14 cellular contexts compared by ENCODE assay signal in genomic region chr5:57825026-57825683, GRCh38.
A peak's percentile ranks its signal among the peaks of the same experiment; 100 is the strongest.
DNase-seq lines count a peak whose midpoint lies in the region; ATAC-seq and TF ChIP-seq lines count a peak whose summit lies in the region.
"Had no signal": no experiment of that assay in that cellular context is flagged by ENCODE, and none has a peak within 500 bp of the region (broad histone marks: within the 10 kb centered on the region; RNA-seq: fewer than 3 reads in every experiment).

No MANE protein-coding gene starts in this region.

- H3K4me3 ChIP-seq in right atrium auricular region = no peak overlapping the region
- H3K4me3 ChIP-seq: body of pancreas had no signal

- H3K4me1 Mint-ChIP-seq in HFFc6 (ENCODE audit: low read depth) = peaks cover 43% of the 10 kb centered on the region
- H3K4me1 Mint-ChIP-seq in activated CD8-positive, alpha-beta memory T cell treated with anti-CD3 and anti-CD28 coated beads, Interleukin-2, amount 10 ng/mL, durations not matched to agents 7 days and 5 days = no peaks in the 10 kb centered on the region
- H3K4me1 Mint-ChIP-seq: activated B cell treated with CpG ODN at 0.5 μM for 24 hours had no signal

- H3K4me1 ChIP-seq in foreskin keratinocyte = peaks cover 31% of the 10 kb centered on the region
- H3K4me1 ChIP-seq in right atrium auricular region = no peaks in the 10 kb centered on the region
- H3K4me1 ChIP-seq: body of pancreas had no signal

- peaks cover 6% of the 10 kb centered on the region; the same call in 1 of the 2 replicates for H3K36me3 Mint-ChIP-seq in HFFc6 (ENCODE audit: low read depth)
- no peaks in the 10 kb centered on the region for H3K36me3 Mint-ChIP-seq in activated CD8-positive, alpha-beta memory T cell treated with anti-CD3 and anti-CD28 coated beads, Interleukin-2, amount 10 ng/mL, durations not matched to agents 7 days and 5 days

- TF ChIP-seq CTCF in HFFc6 (IDR thresholded peaks at IDR 0.05) (no peak), foreskin keratinocyte (conservative IDR thresholded peaks at IDR 0.05) (peak; percentile 26), right atrium auricular region (IDR thresholded peaks at IDR 0.05) (no peak)

- no peaks in the 10 kb centered on the region for H3K36me3 ChIP-seq in right atrium auricular region

- no peaks in the 10 kb centered on the region for H3K27me3 ChIP-seq in foreskin keratinocyte
- no peaks in the 10 kb centered on the region for H3K27me3 ChIP-seq in right atrium auricular region
- H3K27me3 ChIP-seq: body of pancreas had no signal

- H3K27ac ChIP-seq in foreskin keratinocyte = peak overlapping the region; percentile 87
- H3K27ac ChIP-seq in right atrium auricular region = no peak overlapping the region
- H3K27ac ChIP-seq: body of pancreas had no signal

- CTCF ChIA-PET in activated CD8-positive, alpha-beta memory T cell treated with anti-CD3 and anti-CD28 coated beads, Interleukin-2, amount 10 ng/mL, durations not matched to agents 7 days and 5 days (lab: Charles Lee) = no interaction called here

- no peaks in the 10 kb centered on the region; the same call in 1 of the 2 replicates for H3K27me3 Mint-ChIP-seq in HFFc6 (ENCODE audit: insufficient read depth)
- no peaks in the 10 kb centered on the region for H3K27me3 Mint-ChIP-seq in activated CD8-positive, alpha-beta memory T cell treated with anti-CD3 and anti-CD28 coated beads, Interleukin-2, amount 10 ng/mL, durations not matched to agents 7 days and 5 days
- H3K27me3 Mint-ChIP-seq: activated B cell treated with CpG ODN at 0.5 μM for 24 hours had no signal

- peak; percentile 97 for DNase-seq in A172 (ENCODE audit: low spot score)
- DNase-seq in HFFc6 = peak; percentile 90
- DNase-seq in foreskin keratinocyte = peak; percentile 97 to 99
- DNase-seq in cerebellar nuclear complex (lab: John Stamatoyannopoulos, UW) = no peak
- DNase-seq in activated CD8-positive, alpha-beta memory T cell treated with anti-CD3 and anti-CD28 coated beads, Interleukin-2, amount 10 ng/mL, durations not matched to agents 7 days and 5 days = no peak
- no peak for DNase-seq in right atrium auricular region (ENCODE audit: low spot score)
- no peak for DNase-seq in activated CD8-positive, alpha-beta memory T cell treated with anti-CD3 and anti-CD28 coated beads for 24 hours
- DNase-seq: activated B cell treated with CpG ODN at 0.5 μM for 24 hours; activated T-cell treated with anti-CD3 and anti-CD28 coated beads, Interleukin-2, amount 50 U/mL, for 72 hours; body of pancreas; occipital lobe had no signal

- peak overlapping the region; percentile 44 for H3K4me3 Mint-ChIP-seq in HFFc6
- H3K4me3 Mint-ChIP-seq in activated CD8-positive, alpha-beta memory T cell treated with anti-CD3 and anti-CD28 coated beads, Interleukin-2, amount 10 ng/mL, durations not matched to agents 7 days and 5 days = no peak overlapping the region
- H3K4me3 Mint-ChIP-seq: activated B cell treated with CpG ODN at 0.5 μM for 24 hours; activated T-cell treated with anti-CD3 and anti-CD28 coated beads, Interleukin-2, amount 50 U/mL, for 72 hours had no signal

- peak overlapping the region; percentile 86 for H3K27ac Mint-ChIP-seq in HFFc6
- no peak overlapping the region for H3K27ac Mint-ChIP-seq in activated CD8-positive, alpha-beta memory T cell treated with anti-CD3 and anti-CD28 coated beads, Interleukin-2, amount 10 ng/mL, durations not matched to agents 7 days and 5 days
- H3K27ac Mint-ChIP-seq: activated B cell treated with CpG ODN at 0.5 μM for 24 hours; activated T-cell treated with anti-CD3 and anti-CD28 coated beads, Interleukin-2, amount 50 U/mL, for 72 hours had no signal

- H3K9me3 Mint-ChIP-seq in HFFc6 = peaks cover under 1% of the 10 kb centered on the region
- no peaks in the 10 kb centered on the region for H3K9me3 Mint-ChIP-seq in activated CD8-positive, alpha-beta memory T cell treated with anti-CD3 and anti-CD28 coated beads, Interleukin-2, amount 10 ng/mL, durations not matched to agents 7 days and 5 days (ENCODE audit: low read depth)
- H3K9me3 Mint-ChIP-seq: activated B cell treated with CpG ODN at 0.5 μM for 24 hours had no signal

- ATAC-seq in SK-N-SH treated with all-trans-retinoic acid at 6 μM for 48 hours = peak; percentile 94
- peak; percentile 65 for ATAC-seq in foreskin keratinocyte
- ATAC-seq in activated CD8-positive, alpha-beta memory T cell treated with anti-CD3 and anti-CD28 coated beads, Interleukin-2, amount 10 ng/mL, durations not matched to agents 7 days and 5 days = no peak
- ATAC-seq: activated T-cell treated with anti-CD3 and anti-CD28 coated beads, Interleukin-2, amount 50 U/mL, for 72 hours; body of pancreas; HepG2; left lobe of liver had no signal

- H3K9me3 ChIP-seq in right atrium auricular region = peaks cover 0 to 6% of the 10 kb centered on the region in 2 donors
- H3K9me3 ChIP-seq: body of pancreas had no signal

TF ChIP-seq in SK-N-SH treated with all-trans-retinoic acid at 6 μM for 48 hours, 23 proteins besides CTCF, POLR2A, EP300 and RAD21 (continues in another document):
- TF ChIP-seq ZNF8 (CRISPR knock-in tag; IDR thresholded peaks at IDR 0.05) = no peak
- no peak for TF ChIP-seq TSHZ2 (CRISPR knock-in tag; IDR thresholded peaks at IDR 0.05)
- TF ChIP-seq OSR1 (CRISPR knock-in tag; IDR thresholded peaks at IDR 0.05) = no peak
- peak; percentile 8; the same call in 1 of the 2 replicates for TF ChIP-seq TOX (CRISPR knock-in tag; IDR thresholded peaks at IDR 0.05; ENCODE audit: borderline replicate concordance)
- no peak for TF ChIP-seq CREB5 (CRISPR knock-in tag; IDR thresholded peaks at IDR 0.05; ENCODE audit: low read depth)
- TF ChIP-seq ZFP3 (CRISPR knock-in tag; IDR thresholded peaks at IDR 0.05) = no peak
- no peak for TF ChIP-seq CSRNP3 (CRISPR knock-in tag; IDR thresholded peaks at IDR 0.05)
- TF ChIP-seq ZC3H10 (CRISPR knock-in tag; IDR thresholded peaks at IDR 0.05) = no peak
- TF ChIP-seq RARB (CRISPR knock-in tag; IDR thresholded peaks at IDR 0.05) = no peak
- TF ChIP-seq GLIS3 (CRISPR knock-in tag; IDR thresholded peaks at IDR 0.05) = no peak
- peak; percentile 30; the same call in 1 of the 2 replicates for TF ChIP-seq ISL1 (CRISPR knock-in tag; IDR thresholded peaks at IDR 0.05)
- no peak for TF ChIP-seq ZNF70 (CRISPR knock-in tag; IDR thresholded peaks at IDR 0.05)

Comparison
In these comparisons a context has a peak if more than half of its experiments do, and no peak if none do; other contexts are left out.
1. DNase-seq: peak in A172 (single experiment), HFFc6 (single experiment) and foreskin keratinocyte (2 of 2); none in cerebellar nuclear complex (0 of 2), activated CD8-positive, alpha-beta memory T cell treated with anti-CD3 and anti-CD28 coated beads, Interleukin-2, amount 10 ng/mL, durations not matched to agents 7 days and 5 days (single experiment), right atrium auricular region (single experiment) and activated CD8-positive, alpha-beta memory T cell treated with anti-CD3 and anti-CD28 coated beads for 24 hours (single experiment).